1 cellular context compared by ENCODE assay signal in genomic region chr9:2745560-2746380, GRCh38.
TF ChIP-seq lines count a peak whose summit lies in the region.

No MANE protein-coding gene starts in this region.

TF ChIP-seq in H1, 55 proteins besides CTCF, POLR2A, EP300 and RAD21 (continued from another document):
- no peak for TF ChIP-seq TAF1 (IDR thresholded peaks at IDR 0.05; ENCODE audit: low read depth, low read length)
- no peak for TF ChIP-seq SUZ12 (IDR thresholded peaks at IDR 0.05; ENCODE audit: low read length)
- TF ChIP-seq PHF8 (conservative IDR thresholded peaks at IDR 0.05; ENCODE audit: low read depth, low read length) = no peak
- TF ChIP-seq ASH2L (IDR thresholded peaks at IDR 0.05; ENCODE audit: low read length) = no peak
- no peak for TF ChIP-seq SP1 (IDR thresholded peaks at IDR 0.05; ENCODE audit: low read depth, low read length)
- TF ChIP-seq USF2 (IDR thresholded peaks at IDR 0.05; ENCODE audit: low read length) = no peak
- TF ChIP-seq HDAC6 (IDR thresholded peaks at IDR 0.05; ENCODE audit: low read depth, low read length) = no peak
- TF ChIP-seq CTBP2 (IDR thresholded peaks at IDR 0.05; ENCODE audit: borderline replicate concordance, insufficient read depth, insufficient read length, low read length) = no peak
- no peak for TF ChIP-seq KDM1A (IDR thresholded peaks at IDR 0.05; ENCODE audit: borderline replicate concordance, low read length)
- no peak for TF ChIP-seq CHD2 (IDR thresholded peaks at IDR 0.05; ENCODE audit: low read length)
- no peak for TF ChIP-seq SAP30 (IDR thresholded peaks at IDR 0.05; ENCODE audit: insufficient read depth, insufficient replicate concordance, low read length)
- TF ChIP-seq SIRT6 (IDR thresholded peaks at IDR 0.05; ENCODE audit: low read length) = no peak
- TF ChIP-seq SRF (IDR thresholded peaks at IDR 0.05; ENCODE audit: low read depth, low read length) = no peak
- TF ChIP-seq KDM4A (IDR thresholded peaks at IDR 0.05; ENCODE audit: low read depth, low read length, severe bottlenecking) = no peak
- TF ChIP-seq TBP (IDR thresholded peaks at IDR 0.05; ENCODE audit: low read depth, low read length) = no peak
- TF ChIP-seq TAF7 (optimal IDR thresholded peaks at IDR 0.05; ENCODE audit: borderline replicate concordance, low read depth, low read length) = no peak
- TF ChIP-seq EGR1 (IDR thresholded peaks at IDR 0.05; ENCODE audit: borderline replicate concordance, low read depth, low read length) = no peak
- TF ChIP-seq MAX (IDR thresholded peaks at IDR 0.05) = no peak
- TF ChIP-seq JUN (IDR thresholded peaks at IDR 0.05; ENCODE audit: low read depth, low read length) = no peak
